8 cellular contexts compared by ENCODE assay signal in genomic region chr2:233053928-233054774, GRCh38. TPM values are rescaled to one million over a fixed set of nuclear protein-coding genes. Genes with fewer than 3 reads are reported as not detected.
DNase-seq lines count a peak whose midpoint lies in the region; ATAC-seq, FAIRE-seq and TF ChIP-seq lines count a peak whose summit lies in the region.

No MANE protein-coding gene starts in this region.

- no peaks in the 10 kb centered on the region for H3K36me3 ChIP-seq in HAP-1 (replicated peaks)
- H3K36me3 ChIP-seq in aorta (ENCODE audit: control insufficient read depth in 1 of 2, insufficient read depth in 2 of 2, low read length in 1 of 2), result no peaks in the 10 kb centered on the region

- H3K4me1 ChIP-seq in HAP-1, result no peaks in the 10 kb centered on the region
- no peaks in the 10 kb centered on the region for H3K4me1 ChIP-seq in aorta (ENCODE audit: control insufficient read depth in 1 of 2, insufficient read depth in 2 of 2, low read length in 2 of 2)

- H3K27me3 ChIP-seq in HAP-1 (ENCODE audit: low read depth), result no peaks in the 10 kb centered on the region
- no peaks in the 10 kb centered on the region for H3K27me3 ChIP-seq in aorta (ENCODE audit: control insufficient read depth in 1 of 2, insufficient read depth in 2 of 2, low read length in 1 of 2)

- FAIRE-seq in RCC 7860 (lab: Jason Lieb, UNC) (no peak), frontal cortex (lab: Jason Lieb, UNC) (no peak)

- H3K27me3 Mint-ChIP-seq in activated T-helper 17 cell treated with anti-CD3 and anti-CD28 coated beads, Interleukin-2, amount 50 U/mL, for 72 hours, result no peaks in the 10 kb centered on the region
- peaks cover 65% of the 10 kb centered on the region for H3K27me3 Mint-ChIP-seq in progenitor cell of endocrine pancreas

- peak overlapping the region; percentile 23 for H3K4me3 Mint-ChIP-seq in activated T-helper 17 cell treated with anti-CD3 and anti-CD28 coated beads, Interleukin-2, amount 50 U/mL, for 72 hours
- H3K4me3 Mint-ChIP-seq in progenitor cell of endocrine pancreas (ENCODE audit: low read depth), result no peak overlapping the region

- H3K9me3 Mint-ChIP-seq in activated T-helper 17 cell treated with anti-CD3 and anti-CD28 coated beads, Interleukin-2, amount 50 U/mL, for 72 hours, result no peaks in the 10 kb centered on the region
- H3K9me3 Mint-ChIP-seq in progenitor cell of endocrine pancreas (ENCODE audit: low read depth), result no peaks in the 10 kb centered on the region

- H3K4me3 ChIP-seq in HAP-1 (no peak overlapping the region), aorta (ENCODE audit: low read length in 2 of 2) (no peak overlapping the region)

- in situ Hi-C loops in HAP-1 (cut with MboI; ENCODE audit: low sequenced_read_pairs), result no loop called here

- H3K4me1 Mint-ChIP-seq in activated T-helper 17 cell treated with anti-CD3 and anti-CD28 coated beads, Interleukin-2, amount 50 U/mL, for 72 hours, result peaks cover 3% of the 10 kb centered on the region
- H3K4me1 Mint-ChIP-seq in progenitor cell of endocrine pancreas (ENCODE audit: low read depth), result no peaks in the 10 kb centered on the region

- H3K9me3 ChIP-seq in HAP-1 (no peaks in the 10 kb centered on the region), aorta (ENCODE audit: control insufficient read depth, low read length) (no peaks in the 10 kb centered on the region)

- H3K36me3 Mint-ChIP-seq in activated T-helper 17 cell treated with anti-CD3 and anti-CD28 coated beads, Interleukin-2, amount 50 U/mL, for 72 hours (ENCODE audit: low read depth), result no peaks in the 10 kb centered on the region
- no peaks in the 10 kb centered on the region for H3K36me3 Mint-ChIP-seq in progenitor cell of endocrine pancreas (ENCODE audit: insufficient read depth)

- intact Hi-C loops in aorta (cut with DNase I), result loop anchor here (2.0 to 5.0 kb wide), 3 partner anchors 198 to 202 kb away; partner anchors contain the start of gene ATG16L1 (in 1 of the 2)

- no peak overlapping the region for H3K27ac ChIP-seq in aorta (ENCODE audit: low read depth in 1 of 2, low read length in 2 of 2)

- peak; percentile 84 for ATAC-seq in activated T-helper 17 cell treated with anti-CD3 and anti-CD28 coated beads, Interleukin-2, amount 50 U/mL, for 72 hours (replicated peaks)
- no peak for ATAC-seq in aorta (ENCODE audit: low FRiP score)
- ATAC-seq in HG03442 (IDR thresholded peaks at IDR 0.05; ENCODE audit: unreplicated experiment), result no peak

- peak; percentile 97 for TF ChIP-seq CTCF in progenitor cell of endocrine pancreas (IDR thresholded peaks at IDR 0.05; ENCODE audit: unreplicated experiment)

- DNase-seq in COLO829 (ENCODE audit: low spot score), result peak; percentile 69
- peak; percentile 58 to 85 for DNase-seq in HAP-1 (ENCODE audit: low spot score in 2 of 2)
- DNase-seq in RCC 7860 (ENCODE audit: low spot score), result peak; percentile 45
- DNase-seq in frontal cortex (ENCODE audit: low spot score in 2 of 2), result peak; percentile 66 to 70
- peak; percentile 63 for DNase-seq in progenitor cell of endocrine pancreas (ENCODE audit: low spot score, unreplicated experiment)
- DNase-seq in aorta, result peak; percentile 65 to 88

- 21 to 26% methylated on average over 22 of the region's 22 CpGs for WGBS in aorta, 2 donors

- no peak overlapping the region for H3K27ac Mint-ChIP-seq in activated T-helper 17 cell treated with anti-CD3 and anti-CD28 coated beads, Interleukin-2, amount 50 U/mL, for 72 hours
- H3K27ac Mint-ChIP-seq in progenitor cell of endocrine pancreas, result no peak overlapping the region

RNA-seq across cellular contexts. Expression of gene INPP5D, which starts 6.0 kb away (rescaled TPM):
- total RNA-seq in activated T-helper 17 cell treated with anti-CD3 and anti-CD28 coated beads, Interleukin-2, amount 50 U/mL, for 72 hours, result 10 to 100 TPM; 81.6 to 89.8 TPM
- total RNA-seq in frontal cortex (1.6 TPM), progenitor cell of endocrine pancreas (5.3 and 9.0 TPM in 2 replicates), aorta (10 to 100 TPM; 21.1 to 51.2 TPM)
- polyA plus RNA-seq in aorta, result 10 to 100 TPM in 1 of 2 donors, under 1 TPM in 1; 0.95 to 13.3 TPM

RNA-seq across cellular contexts. Expression of gene NEU2, which starts 21.7 kb away (rescaled TPM):
- total RNA-seq in activated T-helper 17 cell treated with anti-CD3 and anti-CD28 coated beads, Interleukin-2, amount 50 U/mL, for 72 hours, result not detected
- total RNA-seq in frontal cortex (not detected), progenitor cell of endocrine pancreas (not detected in 2 replicates), aorta (not detected)
- not detected for polyA plus RNA-seq in aorta

RNA-seq across cellular contexts. Expression of gene NGEF, which starts 41.1 kb away (rescaled TPM):
- total RNA-seq in activated T-helper 17 cell treated with anti-CD3 and anti-CD28 coated beads, Interleukin-2, amount 50 U/mL, for 72 hours, result 1 to 10 TPM in 1 of 2 donors, not detected in 1; 1.0 TPM
- total RNA-seq in frontal cortex (50.1 TPM), progenitor cell of endocrine pancreas (0.71 and 1.2 TPM in 2 replicates), aorta (1 to 10 TPM; 2.3 to 3.1 TPM)
- 10 to 100 TPM in 1 of 2 donors, under 1 TPM in 1; 0.54 to 10.1 TPM for polyA plus RNA-seq in aorta

Comparison
In these comparisons a context has a peak if more than half of its experiments do, and no peak if none do; other contexts are left out.
1. RNA of gene NGEF, which starts 41.1 kb away (total RNA-seq): 50.1 TPM in frontal cortex (single experiment); 2.3 to 3.1 TPM in aorta, 0.71 to 1.2 TPM in progenitor cell of endocrine pancreas and 1.0 TPM in activated T-helper 17 cell treated with anti-CD3 and anti-CD28 coated beads, Interleukin-2, amount 50 U/mL, for 72 hours; every median in the first group is over 10 times any median in the second.
2. Peak in every context shown above with its lines, with median percentiles within 50 percentile points of each other: DNase-seq.